Comparison of ENCODE assay signal across 16 cellular contexts in genomic region chr4:8221985-8222384, GRCh38. TPM values are rescaled to one million over a fixed set of nuclear protein-coding genes. Genes with fewer than 3 reads are reported as not detected.
DNase-seq lines count a peak whose midpoint lies in the region; ATAC-seq, FAIRE-seq and TF ChIP-seq lines count a peak whose summit lies in the region.
"Had no signal": no experiment of that assay in that cellular context is flagged by ENCODE, and none has a peak within 500 bp of the region (broad histone marks: within the 10 kb centered on the region; RNA-seq: fewer than 3 reads in every experiment).

No MANE protein-coding gene starts in this region.

- H3K27ac Mint-ChIP-seq in naive thymus-derived CD8-positive, alpha-beta T cell: peak overlapping the region in 8 of 10 donors; percentile 18 to 93 (median 87)

- H3K27me3 ChIP-seq in heart right ventricle (no peaks in the 10 kb centered on the region), right atrium auricular region (no peaks in the 10 kb centered on the region), GM12878 (replicated peaks in 1 of 2; ENCODE audit: control insufficient read depth in 2 of 2, insufficient read depth in 2 of 2, low read length in 1 of 2) (no peaks in the 10 kb centered on the region), upper lobe of right lung (no peaks in the 10 kb centered on the region)

- SMC1A ChIA-PET in GM12878 (lab: Charles Lee; ENCODE audit: uncharacterized antibody, unreplicated experiment): interaction anchor here (1.0 to 2.7 kb wide), 5 partner anchors 8 to 45 kb away, joined by 4 to 19 read pairs (median 7); no protein-coding TSS in a partner anchor

- H4K20me1 ChIP-seq in GM12878 (ENCODE audit: control insufficient read depth, insufficient read depth): no peaks in the 10 kb centered on the region

- no peak overlapping the region for H3K9ac ChIP-seq in GM12878 (ENCODE audit: control insufficient read depth, insufficient read depth, low read length)

- FAIRE-seq in GM12878 (lab: Jason Lieb, UNC): no peak

- TF ChIP-seq POLR2A in GM12878 (IDR thresholded peaks at IDR 0.05; ENCODE audit: low read depth, low read length): no peak

- peak overlapping the region in 3 of 10 donors; percentile 7 to 44 (median 8) for H3K4me3 Mint-ChIP-seq in naive thymus-derived CD8-positive, alpha-beta T cell

- CTCF ChIA-PET in GM12878 (lab: Yijun Ruan, JAX): interaction anchor here (1.2 to 2.4 kb wide), 5 partner anchors 19 to 46 kb away, joined by 5 to 17 read pairs (median 8); partner anchors contain the start of gene SH3TC1

- TF ChIP-seq CTCF in heart right ventricle (IDR thresholded peaks at IDR 0.05): no peak
- no peak for TF ChIP-seq CTCF in right atrium auricular region (IDR thresholded peaks at IDR 0.05)
- TF ChIP-seq CTCF in GM12878 (IDR thresholded peaks at IDR 0.05 in 2 of 3, conservative IDR thresholded peaks at IDR 0.05 in 1 of 3; ENCODE audit: control insufficient read depth in 2 of 3, extremely low read depth in 1 of 3, insufficient read depth in 1 of 3, low read depth in 3 of 3, low read length in 3 of 3): no peak
- TF ChIP-seq CTCF in upper lobe of right lung (IDR thresholded peaks at IDR 0.05): no peak

- H3K36me3 ChIP-seq in heart right ventricle (peaks cover 0 to 93% (median 12%) of the 10 kb centered on the region in 9 donors), right atrium auricular region (peaks cover 7% of the 10 kb centered on the region), GM12878 (ENCODE audit: control insufficient read depth in 2 of 2, insufficient read depth in 2 of 2, low read length in 1 of 2) (peaks cover 21% of the 10 kb centered on the region in 2 experiments), upper lobe of right lung (peaks cover 55% of the 10 kb centered on the region)

- no peaks in the 10 kb centered on the region for H3K9me3 Mint-ChIP-seq in naive thymus-derived CD8-positive, alpha-beta T cell
- H3K9me3 Mint-ChIP-seq: stimulated activated naive B cell treated with anti-CD40 and anti-IgM and Interleukin-4, amounts not matched to agents 10 μg/mL and 1 μg/mL and 100 μg/mL, for 72 hours had no signal

- TF ChIP-seq RAD21 in GM12878 (IDR thresholded peaks at IDR 0.05; ENCODE audit: insufficient read depth, low read depth, low read length): no peak

- no peaks in the 10 kb centered on the region for H3K79me2 ChIP-seq in GM12878 (ENCODE audit: control insufficient read depth, insufficient read depth, low read length)

- H3K36me3 Mint-ChIP-seq in naive thymus-derived CD8-positive, alpha-beta T cell: peaks cover 10 to 34% (median 20%) of the 10 kb centered on the region in 3 donors

- RAD21 ChIA-PET in GM12878 (lab: Charles Lee; ENCODE audit: unreplicated experiment): interaction anchor here (1.8 to 2.0 kb wide), 3 partner anchors 20 to 45 kb away, joined by 5 to 11 read pairs (median 9); partner anchors contain the start of gene SH3TC1

- H3K9me3 ChIP-seq in heart right ventricle (peaks cover 0 to 8% (median 0%) of the 10 kb centered on the region in 11 donors), right atrium auricular region (no peaks in the 10 kb centered on the region), GM12878 (replicated peaks; ENCODE audit: control insufficient read depth, insufficient read depth, low read length) (no peaks in the 10 kb centered on the region), upper lobe of right lung (no peaks in the 10 kb centered on the region)

- TF ChIP-seq EP300 in GM12878 (IDR thresholded peaks at IDR 0.05; ENCODE audit: borderline replicate concordance in 1 of 2, control insufficient read depth in 1 of 2, low read depth in 2 of 2, low read length in 2 of 2): no peak

- in situ Hi-C loops in GM12878 (cut with MboI): no loop called here

- intact Hi-C loops in heart right ventricle (cut with DNase I): no loop called here
- intact Hi-C loops in GM12878 (cut with micrococcal nuclease; ENCODE audit: unreplicated experiment): no loop called here
- intact Hi-C loops in upper lobe of right lung (cut with DNase I): no loop called here

- DNase-seq in heart right ventricle: no peak
- DNase-seq in right atrium auricular region (ENCODE audit: low spot score): no peak
- DNase-seq in GM12878 (ENCODE audit: low read depth, low spot score): no peak
- no peak for DNase-seq in naive thymus-derived CD8-positive, alpha-beta T cell
- DNase-seq in upper lobe of right lung: no peak
- DNase-seq in DMS53 treated with DMSO at 0.1 percent for 48 hours (lab: John Stamatoyannopoulos, UW; ENCODE audit: unreplicated experiment): no peak
- DNase-seq in NCI-H1092 treated with DMSO at 0.1 percent for 48 hours (lab: John Stamatoyannopoulos, UW): no peak
- no peak for DNase-seq in NCI-H226
- DNase-seq: ACHN; activated CD4-positive, alpha-beta T cell treated with anti-CD3 and anti-CD28 coated beads, Interleukin-2, amount 50 U/mL, for 1 hour; Calu3; KG1; NCI-H526 treated with DMSO at 0.1 percent for 48 hours; RPMI8226; stimulated activated naive B cell treated with anti-CD40 and anti-IgM and Interleukin-4, amounts not matched to agents 10 μg/mL and 1 μg/mL and 100 μg/mL, for 72 hours; T-helper 9 cell had no signal

- POLR2A ChIA-PET in GM12878 (lab: Charles Lee): interaction anchor here (1.5 to 1.7 kb wide), 2 partner anchors 20 to 23 kb away, joined by 4 to 10 read pairs; partner anchors contain the start of gene SH3TC1
- POLR2A ChIA-PET in naive thymus-derived CD8-positive, alpha-beta T cell (lab: Charles Lee): no interaction called here

- BruUV-seq in GM12878 (replicated peaks; lab: Mats Ljungman, UMichigan): no TSS peak

- no peaks in the 10 kb centered on the region for H3K27me3 Mint-ChIP-seq in naive thymus-derived CD8-positive, alpha-beta T cell
- H3K27me3 Mint-ChIP-seq: stimulated activated naive B cell treated with anti-CD40 and anti-IgM and Interleukin-4, amounts not matched to agents 10 μg/mL and 1 μg/mL and 100 μg/mL, for 72 hours had no signal

- peaks cover 23 to 61% (median 44%) of the 10 kb centered on the region in 4 donors for H3K4me1 Mint-ChIP-seq in naive thymus-derived CD8-positive, alpha-beta T cell

- peaks cover 0 to 45% (median 0%) of the 10 kb centered on the region in 9 donors for H3K4me1 ChIP-seq in heart right ventricle
- H3K4me1 ChIP-seq in right atrium auricular region: no peaks in the 10 kb centered on the region
- H3K4me1 ChIP-seq in GM12878 (ENCODE audit: control insufficient read depth, insufficient read depth, low read length): peaks cover 11% of the 10 kb centered on the region
- H3K4me1 ChIP-seq in upper lobe of right lung: peaks cover 15% of the 10 kb centered on the region

- H2AFZ ChIP-seq in GM12878 (ENCODE audit: control insufficient read depth, low read depth, low read length): no peak overlapping the region

- H3K27ac ChIP-seq in heart right ventricle (peak overlapping the region in 6 of 10 donors; percentile 24 to 76 (median 40)), right atrium auricular region (peak overlapping the region in 1 of 2 donors; percentile 53), GM12878 (ENCODE audit: control insufficient read depth, insufficient read depth) (peak overlapping the region; percentile 62), upper lobe of right lung (peak overlapping the region; percentile 60)

- no peak overlapping the region for H3K4me2 ChIP-seq in GM12878 (ENCODE audit: control insufficient read depth, insufficient read depth)

- no peak overlapping the region for H3K4me3 ChIP-seq in heart right ventricle
- H3K4me3 ChIP-seq in right atrium auricular region: no peak overlapping the region
- H3K4me3 ChIP-seq in GM12878: no peak overlapping the region
- no peak overlapping the region for H3K4me3 ChIP-seq in upper lobe of right lung

- no peak for ATAC-seq in heart right ventricle
- ATAC-seq in GM12878: peak; percentile 40
- ATAC-seq in naive thymus-derived CD8-positive, alpha-beta T cell: peak; percentile 17 to 27
- ATAC-seq in upper lobe of right lung: no peak

RNA-seq across cellular contexts. Expression of gene SH3TC1, which starts 22.9 kb away (rescaled TPM):
- 10 to 100 TPM in 7 of 10 donors, 1 to 10 TPM in 3; 7.4 to 22.8 (median 12.7) TPM for total RNA-seq in heart right ventricle
- polyA plus RNA-seq in heart right ventricle: 1 to 10 TPM; 7.9 to 8.0 TPM
- total RNA-seq in right atrium auricular region: 10 to 100 TPM in 1 of 2 donors, 1 to 10 TPM in 1; 8.9 to 13.9 TPM
- 199 and 223 TPM in 2 replicates for total RNA-seq in GM12878 (2013; cell fraction: nucleolus; rRNA removed)
- total RNA-seq in GM12878 (2014; rRNA removed): 30.4 and 33.1 TPM in 2 replicates
- total RNA-seq in GM12878 (2014; rRNA removed; fragmentation: Illumina TruSeq; extraction: Trizol): 14.6 and 15.4 TPM in 2 replicates
- total RNA-seq in GM12878 (2021): 39.6 and 47.0 TPM in 2 replicates
- polyA plus RNA-seq in GM12878 (2011; ENCODE audit: low read depth): 11.1 TPM
- polyA plus RNA-seq in GM12878 (2011; rRNA removed): 13.0 and 19.8 TPM in 2 replicates
- 23.9 and 42.0 TPM in 2 replicates for polyA plus RNA-seq in GM12878 (2011; cell fraction: cytosol; rRNA removed)
- 186 and 189 TPM in 2 replicates for polyA plus RNA-seq in GM12878 (2011; cell fraction: nucleus; rRNA removed)
- polyA plus RNA-seq in GM12878 (2012): 21.8 and 26.5 TPM in 2 replicates
- polyA plus RNA-seq in GM12878 (2014; fragmentation: Illumina TruSeq; extraction: Trizol): 2.6 and 7.4 TPM in 2 replicates
- polyA plus RNA-seq in GM12878 (2014; fragmentation: Nextera tagmentation; extraction: Ambion mirVana): under 1 TPM; 0.19 to 0.62 TPM
- 28.4 and 31.8 TPM in 2 replicates for polyA plus RNA-seq in GM12878 (2014; rRNA removed)
- polyA plus RNA-seq in GM12878 (2016; fragmentation: Nextera tagmentation; extraction: Ambion mirVana): 10 to 100 TPM; 17.0 to 19.8 TPM
- 23.7 and 77.3 TPM in 2 replicates for polyA minus RNA-seq in GM12878 (2011; rRNA and poly(A)+ RNA removed)
- 22.4 and 33.3 TPM in 2 replicates for polyA minus RNA-seq in GM12878 (2011; cell fraction: cytosol; rRNA and poly(A)+ RNA removed)
- polyA minus RNA-seq in GM12878 (2011; cell fraction: nucleus; rRNA and poly(A)+ RNA removed): 101 and 153 TPM in 2 replicates
- 10 to 100 TPM; 14.6 to 17.4 TPM for total RNA-seq in naive thymus-derived CD8-positive, alpha-beta T cell
- 1 to 10 TPM; 3.7 to 6.5 (median 5.1) TPM for polyA plus RNA-seq in naive thymus-derived CD8-positive, alpha-beta T cell
- 71.7 TPM for total RNA-seq in upper lobe of right lung

RNA-seq across cellular contexts. Expression of gene HTRA3, which starts 47.6 kb away (rescaled TPM):
- total RNA-seq in heart right ventricle (10 to 100 TPM; 20.2 to 82.5 (median 54.2) TPM), right atrium auricular region (100 to 1,000 TPM in 1 of 2 donors, 10 to 100 TPM in 1; 33.8 to 124 TPM), GM12878 (2014; rRNA removed) (not detected in 2 replicates), GM12878 (2014; rRNA removed; fragmentation: Illumina TruSeq; extraction: Trizol) (not detected in 2 replicates), GM12878 (2021) (0.08 TPM in 1 of 2 replicates, not detected in the other), upper lobe of right lung (25.0 TPM)
- polyA plus RNA-seq in heart right ventricle (10 to 100 TPM; 51.8 to 56.7 TPM), GM12878 (2011; rRNA removed) (0.72 and 1.2 TPM in 2 replicates), GM12878 (2014; fragmentation: Illumina TruSeq; extraction: Trizol) (0.04 TPM in 1 of 2 replicates, not detected in the other), GM12878 (2014; fragmentation: Nextera tagmentation; extraction: Ambion mirVana) (not detected), GM12878 (2014; rRNA removed) (not detected in 2 replicates), GM12878 (2016; fragmentation: Nextera tagmentation; extraction: Ambion mirVana) (not detected)
- not detected in 2 replicates for total RNA-seq in GM12878 (2013; cell fraction: nucleolus; rRNA removed)
- not detected for polyA plus RNA-seq in GM12878 (2011; ENCODE audit: low read depth)
- 1.9 and 2.3 TPM in 2 replicates for polyA plus RNA-seq in GM12878 (2011; cell fraction: cytosol; rRNA removed)
- polyA plus RNA-seq in GM12878 (2011; cell fraction: nucleus; rRNA removed): 1.0 and 1.7 TPM in 2 replicates
- 0.11 TPM in 1 of 2 replicates, not detected in the other for polyA plus RNA-seq in GM12878 (2012)
- 0.73 and 1.3 TPM in 2 replicates for polyA minus RNA-seq in GM12878 (2011; rRNA and poly(A)+ RNA removed)
- 0.73 TPM in 1 of 2 replicates, not detected in the other for polyA minus RNA-seq in GM12878 (2011; cell fraction: cytosol; rRNA and poly(A)+ RNA removed)
- polyA minus RNA-seq in GM12878 (2011; cell fraction: nucleus; rRNA and poly(A)+ RNA removed): 0.36 and 0.57 TPM in 2 replicates
- total RNA-seq in naive thymus-derived CD8-positive, alpha-beta T cell: not detected
- polyA plus RNA-seq in naive thymus-derived CD8-positive, alpha-beta T cell: not detected
- total RNA-seq: Calu3 had no signal

Comparison
In these comparisons a context has a peak if more than half of its experiments do, and no peak if none do; other contexts are left out.
1. ATAC-seq: peak in GM12878 (single experiment) and naive thymus-derived CD8-positive, alpha-beta T cell (2 of 2); none in heart right ventricle (0 of 8) and upper lobe of right lung (single experiment).
2. RNA of gene HTRA3, which starts 47.6 kb away (total RNA-seq): 33.8 to 124 TPM in right atrium auricular region, 20.2 to 82.5 TPM in heart right ventricle and 25.0 TPM in upper lobe of right lung (single experiment); 0.08 TPM in GM12878 and not detected in naive thymus-derived CD8-positive, alpha-beta T cell; every median in the first group is over 10 times any median in the second.